7 cellular contexts compared by ENCODE assay signal in the genomic region with DNA sequence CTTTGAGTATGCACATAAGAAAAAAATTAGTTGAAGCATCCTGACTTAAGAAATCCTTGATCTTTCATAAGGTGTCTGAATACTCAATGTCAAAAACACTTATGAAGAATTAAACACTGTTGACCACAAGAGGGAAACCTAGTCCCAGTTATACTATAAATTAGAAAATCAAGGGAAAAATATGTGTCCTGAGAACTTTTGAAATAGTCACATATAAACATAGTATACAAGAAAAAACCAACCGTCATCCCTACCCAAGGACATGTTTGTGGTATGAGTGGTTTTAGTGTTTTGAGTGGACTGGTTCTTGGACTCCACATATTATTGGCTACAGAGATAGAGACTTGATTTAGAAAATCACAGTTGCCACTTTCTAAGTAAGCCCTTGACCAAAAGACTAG. TPM values are rescaled to one million over a fixed set of nuclear protein-coding genes. Genes with fewer than 3 reads are reported as not detected.
A peak's percentile ranks its signal among the peaks of the same experiment; 100 is the strongest.
DNase-seq lines count a peak whose midpoint lies in the region; ATAC-seq, FAIRE-seq and TF ChIP-seq lines count a peak whose summit lies in the region.

No MANE protein-coding gene starts in this region.

- FAIRE-seq in H1 (lab: Jason Lieb, UNC): peak; percentile 71

- no peak overlapping the region for H3K23ac ChIP-seq in H1 (ENCODE audit: insufficient read length)

- H3K9me3 Mint-ChIP-seq in progenitor cell of endocrine pancreas (ENCODE audit: low read depth): peaks cover 4% of the 10 kb centered on the region

- H3K4me2 ChIP-seq in H1 (ENCODE audit: insufficient read depth in 1 of 2, low read depth in 2 of 2, low read length in 2 of 2): no peak overlapping the region

- no peak overlapping the region for H3K9ac ChIP-seq in H1 (replicated peaks in 1 of 4; ENCODE audit: extremely low read depth in 1 of 4, low read depth in 3 of 4, low read length in 3 of 4)

- H3K4me1 Mint-ChIP-seq in progenitor cell of endocrine pancreas (ENCODE audit: low read depth): no peaks in the 10 kb centered on the region

- no peak overlapping the region for H2BK120ac ChIP-seq in H1 (replicated peaks; ENCODE audit: low read depth, low read length)

- no peak overlapping the region for H3K27ac ChIP-seq in H1 (ENCODE audit: low read depth, low read length)

- TF ChIP-seq CTCF in GM12865 (IDR thresholded peaks at IDR 0.05; ENCODE audit: insufficient read depth, low read depth, low read length, missing control alignments) (peak; percentile 33), H1 (IDR thresholded peaks at IDR 0.05; ENCODE audit: control extremely low read depth in 1 of 3, insufficient read depth in 1 of 3, low read depth in 1 of 3, low read length in 3 of 3) (peak in 2 of 3 experiments; percentile 29 to 30; a peak in 2 of 4 replicates), progenitor cell of endocrine pancreas (IDR thresholded peaks at IDR 0.05; ENCODE audit: unreplicated experiment) (peak; percentile 73)

- H3K4me1 ChIP-seq in H1 (replicated peaks in 1 of 4; ENCODE audit: control insufficient read depth in 3 of 4, insufficient read depth in 4 of 4, low read length in 3 of 4): no peaks in the 10 kb centered on the region

- no peak overlapping the region for H2AFZ ChIP-seq in H1 (ENCODE audit: low read length)

- no peak overlapping the region for H3K4me3 ChIP-seq in GM12865 (ENCODE audit: low read depth, low read length)
- no peak overlapping the region for H3K4me3 ChIP-seq in H1 (ENCODE audit: extremely low read depth in 1 of 4, insufficient read depth in 2 of 4, low read depth in 3 of 4, low read length in 4 of 4)

- no peak overlapping the region for H3K4me3 Mint-ChIP-seq in progenitor cell of endocrine pancreas (ENCODE audit: low read depth)

- H3K36me3 ChIP-seq in H1 (ENCODE audit: control insufficient read depth in 2 of 4, insufficient read depth in 4 of 4, low read length in 3 of 4): no peaks in the 10 kb centered on the region

- no peaks in the 10 kb centered on the region for H3K27me3 ChIP-seq in H1 (replicated peaks in 1 of 4; ENCODE audit: control insufficient read depth in 3 of 4, extremely low read depth in 1 of 4, insufficient read depth in 3 of 4, low read length in 3 of 4)

- CTCF ChIA-PET in H1 (lab: Charles Lee; ENCODE audit: partially characterized antibody) (interaction anchor here (0.6 to 2.5 kb wide), 17 partner anchors 9 to 365 kb away, joined by 3 to 12 read pairs (median 4); no protein-coding TSS in a partner anchor), HEK293T (lab: Yijun Ruan, JAX) (interaction anchor here (0.9 to 1.2 kb wide), 4 partner anchors 260 to 436 kb away, joined by 3 to 7 read pairs (median 4); no protein-coding TSS in a partner anchor)

- H4K20me1 ChIP-seq in H1 (replicated peaks in 1 of 2; ENCODE audit: control insufficient read depth in 1 of 2, insufficient read depth in 2 of 2, low read length in 2 of 2): no peaks in the 10 kb centered on the region

- H2AK5ac ChIP-seq in H1 (ENCODE audit: low read depth, low read length): no peak overlapping the region

- H4K91ac ChIP-seq in H1 (replicated peaks; ENCODE audit: insufficient read length, low read length): no peak overlapping the region

- DNase-seq in GM12865 (ENCODE audit: low read depth): peak; percentile 62
- DNase-seq in NCI-H2227 (lab: John Stamatoyannopoulos, UW; ENCODE audit: unreplicated experiment): peak; percentile 18
- no peak for DNase-seq in H1 (ENCODE audit: low read depth in 1 of 2, low spot score in 2 of 2)
- DNase-seq in progenitor cell of endocrine pancreas (ENCODE audit: low spot score, unreplicated experiment): no peak
- DNase-seq in activated effector memory CD4-positive, alpha-beta T cell treated with anti-CD3 and anti-CD28 coated beads, Interleukin-2, amount 50 U/mL, for 16 hours: no peak
- no peak for DNase-seq in HEK293T (ENCODE audit: extremely low spot score)

- no peak overlapping the region for H3K56ac ChIP-seq in H1 (replicated peaks; ENCODE audit: insufficient read length, low read depth, low read length)

- no peak for TF ChIP-seq POLR2A in H1 (IDR thresholded peaks at IDR 0.05; ENCODE audit: control extremely low read depth in 1 of 2, low read depth in 2 of 2, low read length in 2 of 2)

- no peaks in the 10 kb centered on the region for H3K79me1 ChIP-seq in H1 (ENCODE audit: low read depth, low read length)

- H3K27ac Mint-ChIP-seq in progenitor cell of endocrine pancreas: no peak overlapping the region

- H2BK20ac ChIP-seq in H1 (ENCODE audit: low read length): no peak overlapping the region

- no peak for ATAC-seq in GM18511 (IDR thresholded peaks at IDR 0.05; ENCODE audit: unreplicated experiment)

- no peaks in the 10 kb centered on the region for H3K23me2 ChIP-seq in H1 (ENCODE audit: low read depth, low read length)

- no peak overlapping the region for H4K5ac ChIP-seq in H1 (ENCODE audit: insufficient read length, low read depth, low read length)

- no peak overlapping the region for H4K8ac ChIP-seq in H1 (ENCODE audit: extremely low read depth, insufficient read depth, low read length)

- peak in 1 of 2 experiments; percentile 66 for TF ChIP-seq RAD21 in H1 (IDR thresholded peaks at IDR 0.05 in 1 of 2, conservative IDR thresholded peaks at IDR 0.05 in 1 of 2; ENCODE audit: low read depth in 2 of 2, low read length in 2 of 2)

- H3K9me3 ChIP-seq in H1 (ENCODE audit: insufficient read depth in 2 of 2, low read depth in 1 of 2, low read length in 1 of 2): no peaks in the 10 kb centered on the region

- H3K18ac ChIP-seq in H1 (ENCODE audit: extremely low read depth, low read length): no peak overlapping the region

- no peak overlapping the region for H2BK15ac ChIP-seq in H1 (ENCODE audit: low read length)

- H3K4ac ChIP-seq in H1 (replicated peaks; ENCODE audit: insufficient read length, low read depth, low read length): no peak overlapping the region

- no peaks in the 10 kb centered on the region for H3K79me2 ChIP-seq in H1 (ENCODE audit: control insufficient read depth in 1 of 2, insufficient read depth in 2 of 2, low read length in 2 of 2)

- POLR2A ChIA-PET in H1 (lab: Charles Lee; ENCODE audit: partially characterized antibody) (no interaction called here), HEK293T (lab: Yijun Ruan, JAX) (no interaction called here)

- no peak overlapping the region for H2BK12ac ChIP-seq in H1 (ENCODE audit: low read depth, low read length)

- 26% methylated on average over 1 of the region's 1 CpG; no CpG with 5 or more reads in 1 of the 2 experiments for WGBS in H1 (ENCODE audit: extremely low coverage in 1 of 2, insufficient coverage in 1 of 2, insufficient read length in 1 of 2, insufficient replicate concordance in 2 of 2, low coverage in 1 of 2, low lambda C conversion rate in 2 of 2, missing lambda C conversion rate in 1 of 2), 2 experiments

- H3K27me3 Mint-ChIP-seq in progenitor cell of endocrine pancreas: peaks cover 10% of the 10 kb centered on the region

- no peak for TF ChIP-seq EP300 in H1 (IDR thresholded peaks at IDR 0.05; ENCODE audit: borderline replicate concordance in 1 of 2, low read depth in 2 of 2, low read length in 2 of 2)

- no peak overlapping the region for H3K14ac ChIP-seq in H1 (ENCODE audit: insufficient read length)

- no peaks in the 10 kb centered on the region for H3K36me3 Mint-ChIP-seq in progenitor cell of endocrine pancreas (ENCODE audit: insufficient read depth)

- H2BK5ac ChIP-seq in H1 (ENCODE audit: low read depth, low read length): no peak overlapping the region

TF ChIP-seq in H1, 55 proteins besides CTCF, POLR2A, EP300 and RAD21:
- TF ChIP-seq SIN3A (conservative IDR thresholded peaks at IDR 0.05 in 1 of 2, IDR thresholded peaks at IDR 0.05 in 1 of 2; ENCODE audit: low read depth in 1 of 2, low read length in 2 of 2) (no peak), POLR2AphosphoS5 (IDR thresholded peaks at IDR 0.05; ENCODE audit: low read depth, low read length) (no peak), JUND (IDR thresholded peaks at IDR 0.05; ENCODE audit: low read length) (no peak), SIRT6 (IDR thresholded peaks at IDR 0.05; ENCODE audit: low read length) (no peak), TAF7 (optimal IDR thresholded peaks at IDR 0.05; ENCODE audit: borderline replicate concordance, low read depth, low read length) (no peak), JUN (IDR thresholded peaks at IDR 0.05; ENCODE audit: low read depth, low read length) (no peak)

TF ChIP-seq in HEK293T, 16 proteins besides CTCF, POLR2A, EP300 and RAD21:
- no peak for TF ChIP-seq ZNF384 (IDR thresholded peaks at IDR 0.05)
- no peak for TF ChIP-seq HDGF (IDR thresholded peaks at IDR 0.05; ENCODE audit: borderline replicate concordance)
- TF ChIP-seq TARDBP (IDR thresholded peaks at IDR 0.05): no peak
- TF ChIP-seq L3MBTL2 (conservative IDR thresholded peaks at IDR 0.05): no peak
- no peak for TF ChIP-seq ELF4 (IDR thresholded peaks at IDR 0.05)

RNA-seq across cellular contexts. Expression of a gene that starts 7.6 kb away (rescaled TPM):
- total RNA-seq in H1 (2021; fragmentation: NEBNext Ultra II Directional; extraction: Animal tissue kit (Norgen Biotek cat#: 25700)): 4.1 and 5.0 TPM in 2 replicates
- polyA plus RNA-seq in H1 (2011; rRNA removed): 4.2 and 6.2 TPM in 2 replicates
- polyA plus RNA-seq in H1 (2011; cell fraction: cytosol; rRNA removed): 5.8 TPM
- 2.6 TPM for polyA plus RNA-seq in H1 (2011; cell fraction: nucleus; rRNA removed)
- 3.7 to 6.1 TPM (median 4.7 TPM) in 4 replicates for polyA plus RNA-seq in H1 (2012, experiment 1 of 2)
- 2.2 TPM for polyA plus RNA-seq in H1 (2012, experiment 2 of 2)
- 6.9 TPM for polyA plus RNA-seq in H1 (2013, experiment 1 of 2)
- 7.5 TPM for polyA plus RNA-seq in H1 (2013, experiment 2 of 2)
- polyA minus RNA-seq in H1 (2011; rRNA and poly(A)+ RNA removed): 5.6 and 6.1 TPM in 2 replicates
- 0.88 TPM for polyA minus RNA-seq in H1 (2011; cell fraction: cytosol; rRNA and poly(A)+ RNA removed)
- polyA minus RNA-seq in H1 (2011; cell fraction: nucleus; rRNA and poly(A)+ RNA removed): 1.3 TPM
- not detected in 2 replicates for total RNA-seq in progenitor cell of endocrine pancreas

RNA-seq across cellular contexts. Expression of a gene that starts 25.1 kb away (rescaled TPM):
- not detected in 2 replicates for total RNA-seq in H1 (2021; fragmentation: NEBNext Ultra II Directional; extraction: Animal tissue kit (Norgen Biotek cat#: 25700))
- not detected in 2 replicates for polyA plus RNA-seq in H1 (2011; rRNA removed)
- not detected for polyA plus RNA-seq in H1 (2011; cell fraction: cytosol; rRNA removed)
- polyA plus RNA-seq in H1 (2011; cell fraction: nucleus; rRNA removed): not detected
- polyA plus RNA-seq in H1 (2012, experiment 1 of 2): not detected in 4 replicates
- not detected for polyA plus RNA-seq in H1 (2012, experiment 2 of 2)
- polyA plus RNA-seq in H1 (2013, experiment 1 of 2): not detected
- not detected for polyA plus RNA-seq in H1 (2013, experiment 2 of 2)
- polyA minus RNA-seq in H1 (2011; rRNA and poly(A)+ RNA removed): not detected in 2 replicates
- polyA minus RNA-seq in H1 (2011; cell fraction: cytosol; rRNA and poly(A)+ RNA removed): not detected
- polyA minus RNA-seq in H1 (2011; cell fraction: nucleus; rRNA and poly(A)+ RNA removed): not detected
- total RNA-seq in progenitor cell of endocrine pancreas: not detected in 2 replicates

Comparison
In these comparisons a context has a peak if more than half of its experiments do, and no peak if none do; other contexts are left out.
1. DNase-seq: peak in GM12865 (single experiment) and NCI-H2227 (single experiment); none in H1 (0 of 2), progenitor cell of endocrine pancreas (single experiment), activated effector memory CD4-positive, alpha-beta T cell treated with anti-CD3 and anti-CD28 coated beads, Interleukin-2, amount 50 U/mL, for 16 hours (single experiment) and HEK293T (single experiment).
2. Peak in every context shown above with its lines, with median percentiles within 50 percentile points of each other: CTCF ChIP-seq.